1 cellular context compared by ENCODE assay signal in genomic region chr14:35879654-35880249, GRCh38.
TF ChIP-seq lines count a peak whose summit lies in the region.

No MANE protein-coding gene starts in this region.

TF ChIP-seq in K562, 482 proteins besides CTCF, POLR2A, EP300 and RAD21 (continued from another document):
- no peak for TF ChIP-seq ZBTB40 (IDR thresholded peaks at IDR 0.05)
- TF ChIP-seq ZBTB40 (CRISPR knock-in tag; IDR thresholded peaks at IDR 0.05) = no peak
- TF ChIP-seq SP1 (CRISPR knock-in tag; IDR thresholded peaks at IDR 0.05) = no peak
- no peak for TF ChIP-seq ARID3B (CRISPR knock-in tag; IDR thresholded peaks at IDR 0.05; ENCODE audit: borderline replicate concordance)
- TF ChIP-seq NFRKB (IDR thresholded peaks at IDR 0.05; ENCODE audit: low read depth) = no peak
- no peak for TF ChIP-seq CHCHD3 (CRISPR knock-in tag; IDR thresholded peaks at IDR 0.05)
- no peak for TF ChIP-seq MCM3 (IDR thresholded peaks at IDR 0.05)
- TF ChIP-seq RB1 (IDR thresholded peaks at IDR 0.05; ENCODE audit: low read depth) = no peak
- no peak for TF ChIP-seq MAZ (CRISPR knock-in tag; conservative IDR thresholded peaks at IDR 0.05 in 1 of 2, IDR thresholded peaks at IDR 0.05 in 1 of 2)
- TF ChIP-seq RFX7 (CRISPR knock-in tag; IDR thresholded peaks at IDR 0.05) = no peak
- TF ChIP-seq HSF4 (CRISPR knock-in tag; IDR thresholded peaks at IDR 0.05; ENCODE audit: borderline replicate concordance) = no peak
- TF ChIP-seq SAFB (IDR thresholded peaks at IDR 0.05; ENCODE audit: borderline replicate concordance, low read depth, low read length) = no peak
- no peak for TF ChIP-seq CREM (IDR thresholded peaks at IDR 0.05; ENCODE audit: low read depth)
